Comparison of ENCODE assay signal across 23 cellular contexts in genomic region chr10:31100662-31101061, GRCh38.
A peak's percentile ranks its signal among the peaks of the same experiment; 100 is the strongest.
DNase-seq lines count a peak whose midpoint lies in the region; ATAC-seq, FAIRE-seq and TF ChIP-seq lines count a peak whose summit lies in the region.
"Had no signal": no experiment of that assay in that cellular context is flagged by ENCODE, and none has a peak within 500 bp of the region (broad histone marks: within the 10 kb centered on the region; RNA-seq: fewer than 3 reads in every experiment).

No MANE protein-coding gene starts in this region.

- DNase-seq in T-helper 1 cell (no peak), A549 (ENCODE audit: low read depth in 1 of 2, low spot score in 1 of 2) (no peak), RWPE2 (ENCODE audit: low spot score) (no peak), chondrocyte (ENCODE audit: low spot score) (no peak), osteocyte (ENCODE audit: extremely low spot score, unreplicated experiment) (no peak), NK-92 (lab: John Stamatoyannopoulos, UW; ENCODE audit: unreplicated experiment) (no peak)
- DNase-seq in naive thymus-derived CD4-positive, alpha-beta T cell = no peak
- DNase-seq: GOT3, naive B cell, NCI-H1105, NCI-H2081, posterior cingulate gyrus, upper lobe of right lung had no signal

- TF ChIP-seq POLR2A in A549 (IDR thresholded peaks at IDR 0.05; ENCODE audit: low read length) = no peak

- H3K4me3 Mint-ChIP-seq in T-helper 1 cell treated with Interleukin-12 subunit alpha and Interleukin-12 subunit beta and Interleukin-4 antibody, amounts not matched to agents 30 μg/mL and 1 μg/mL, for 36 hours = peak overlapping the region; percentile 64
- no peak overlapping the region for H3K4me3 Mint-ChIP-seq in chondrocyte (ENCODE audit: unreplicated experiment)
- peak overlapping the region in 1 of 10 donors; percentile 85 for H3K4me3 Mint-ChIP-seq in naive thymus-derived CD4-positive, alpha-beta T cell
- no peak overlapping the region for H3K4me3 Mint-ChIP-seq in osteocyte (ENCODE audit: unreplicated experiment)
- H3K4me3 Mint-ChIP-seq: dendritic cell treated with granulocyte-macrophage colony-stimulating factor and Interleukin-4, amounts not matched to agents 40 ng/mL and 50 ng/mL, for 4 days; memory B cell had no signal

- no peaks in the 10 kb centered on the region for H3K27me3 ChIP-seq in RWPE2 (ENCODE audit: insufficient read depth, poor library complexity, severe bottlenecking)
- H3K27me3 ChIP-seq in naive thymus-derived CD4-positive, alpha-beta T cell (ENCODE audit: control insufficient read depth in 2 of 2, insufficient read depth in 2 of 2, low read length in 2 of 2) = no peaks in the 10 kb centered on the region
- H3K27me3 ChIP-seq: BLaER1, foreskin keratinocyte, stomach, upper lobe of right lung had no signal

- H3K27ac ChIP-seq in A549 = peak overlapping the region in 1 of 2 experiments; percentile 62; a peak in 2 of 6 replicates
- peak overlapping the region; percentile 51 for H3K27ac ChIP-seq in RWPE2 (ENCODE audit: poor library complexity, severe bottlenecking)
- H3K27ac ChIP-seq in naive thymus-derived CD4-positive, alpha-beta T cell (ENCODE audit: low read depth, low read length) = no peak overlapping the region
- H3K27ac ChIP-seq: 22Rv1, BLaER1, foreskin keratinocyte, upper lobe of right lung had no signal

- H3K4me1 ChIP-seq in A549 = peaks cover 26% of the 10 kb centered on the region
- H3K4me1 ChIP-seq in RWPE2 (ENCODE audit: insufficient read depth, poor library complexity, severe bottlenecking) = peaks cover 19% of the 10 kb centered on the region
- H3K4me1 ChIP-seq in naive thymus-derived CD4-positive, alpha-beta T cell (ENCODE audit: control insufficient read depth in 2 of 2, insufficient read depth in 2 of 2, low read length in 2 of 2) = no peaks in the 10 kb centered on the region
- H3K4me1 ChIP-seq: BLaER1, upper lobe of right lung had no signal

- 86% methylated on average over 8 of the region's 8 CpGs for WGBS in A549 (ENCODE audit: missing lambda C conversion rate)

- no peak for TF ChIP-seq RAD21 in A549 (conservative IDR thresholded peaks at IDR 0.05 in 1 of 2, IDR thresholded peaks at IDR 0.05 in 1 of 2)

- no peak for TF ChIP-seq EP300 in A549 (IDR thresholded peaks at IDR 0.05)

- POLR2A ChIA-PET in A549 (lab: Yijun Ruan, JAX) = interaction anchor here (1.0 kb wide), 1 partner anchor 69 kb away, joined by 4 read pairs; the partner anchor contains the start of gene ZNF438
- POLR2A ChIA-PET in naive thymus-derived CD4-positive, alpha-beta T cell (lab: Charles Lee) = no interaction called here

- H3K27ac Mint-ChIP-seq in T-helper 1 cell treated with Interleukin-12 subunit alpha and Interleukin-12 subunit beta and Interleukin-4 antibody, amounts not matched to agents 30 μg/mL and 1 μg/mL, for 36 hours = peak overlapping the region; percentile 96
- peak overlapping the region; percentile 85 for H3K27ac Mint-ChIP-seq in chondrocyte (ENCODE audit: unreplicated experiment)
- peak overlapping the region in 3 of 9 donors; percentile 28 to 95 (median 29) for H3K27ac Mint-ChIP-seq in naive thymus-derived CD4-positive, alpha-beta T cell
- no peak overlapping the region for H3K27ac Mint-ChIP-seq in osteocyte (ENCODE audit: unreplicated experiment)
- H3K27ac Mint-ChIP-seq: dendritic cell treated with granulocyte-macrophage colony-stimulating factor and Interleukin-4, amounts not matched to agents 40 ng/mL and 50 ng/mL, for 4 days; memory B cell; naive B cell had no signal

- peaks cover 6% of the 10 kb centered on the region for H3K9me3 Mint-ChIP-seq in T-helper 1 cell treated with Interleukin-12 subunit alpha and Interleukin-12 subunit beta and Interleukin-4 antibody, amounts not matched to agents 30 μg/mL and 1 μg/mL, for 36 hours
- H3K9me3 Mint-ChIP-seq in chondrocyte (ENCODE audit: low read depth) = no peaks in the 10 kb centered on the region
- no peaks in the 10 kb centered on the region for H3K9me3 Mint-ChIP-seq in naive thymus-derived CD4-positive, alpha-beta T cell
- no peaks in the 10 kb centered on the region for H3K9me3 Mint-ChIP-seq in osteocyte (ENCODE audit: unreplicated experiment)
- H3K9me3 Mint-ChIP-seq: activated naive CD8-positive, alpha-beta T cell treated with anti-CD3 and anti-CD28 coated beads, Interleukin-2, amount 10 ng/mL, durations not matched to agents 7 days and 5 days; dendritic cell treated with granulocyte-macrophage colony-stimulating factor and Interleukin-4, amounts not matched to agents 40 ng/mL and 50 ng/mL, for 4 days; memory B cell had no signal

- ATAC-seq in A549 (peak in 1 of 2 experiments; percentile 16; a peak in 1 of 6 replicates), RWPE2 (ENCODE audit: low read depth) (no peak)
- ATAC-seq in naive thymus-derived CD4-positive, alpha-beta T cell = no peak
- ATAC-seq: Right ventricle myocardium inferior had no signal

- CTCF ChIA-PET in A549 (lab: Yijun Ruan, JAX) = no interaction called here
- CTCF ChIA-PET in naive thymus-derived CD4-positive, alpha-beta T cell (lab: Charles Lee) = no interaction called here

- H3K4me2 ChIP-seq in A549 = peak overlapping the region; percentile 50
- H3K4me2 ChIP-seq: BLaER1 had no signal

- no peaks in the 10 kb centered on the region for H3K27me3 Mint-ChIP-seq in T-helper 1 cell treated with Interleukin-12 subunit alpha and Interleukin-12 subunit beta and Interleukin-4 antibody, amounts not matched to agents 30 μg/mL and 1 μg/mL, for 36 hours (ENCODE audit: low read depth)
- H3K27me3 Mint-ChIP-seq in chondrocyte (ENCODE audit: low read depth) = no peaks in the 10 kb centered on the region
- H3K27me3 Mint-ChIP-seq in naive thymus-derived CD4-positive, alpha-beta T cell = peaks cover 0 to 4% (median 0%) of the 10 kb centered on the region in 5 donors
- no peaks in the 10 kb centered on the region for H3K27me3 Mint-ChIP-seq in osteocyte (ENCODE audit: unreplicated experiment)
- H3K27me3 Mint-ChIP-seq: activated naive CD8-positive, alpha-beta T cell treated with anti-CD3 and anti-CD28 coated beads, Interleukin-2, amount 10 ng/mL, durations not matched to agents 7 days and 5 days; dendritic cell treated with granulocyte-macrophage colony-stimulating factor and Interleukin-4, amounts not matched to agents 40 ng/mL and 50 ng/mL, for 4 days had no signal

- H3K9me3 ChIP-seq in A549 = no peaks in the 10 kb centered on the region
- H3K9me3 ChIP-seq in RWPE2 (ENCODE audit: severe bottlenecking) = no peaks in the 10 kb centered on the region
- no peaks in the 10 kb centered on the region for H3K9me3 ChIP-seq in naive thymus-derived CD4-positive, alpha-beta T cell (ENCODE audit: control insufficient read depth in 2 of 3, low read length in 3 of 3)
- H3K9me3 ChIP-seq: BLaER1, stomach, upper lobe of right lung had no signal

- no peak for FAIRE-seq in A549 (lab: Jason Lieb, UNC)
- FAIRE-seq: kidney had no signal

- H3K36me3 ChIP-seq in RWPE2 (ENCODE audit: low read depth) = no peaks in the 10 kb centered on the region
- H3K36me3 ChIP-seq in naive thymus-derived CD4-positive, alpha-beta T cell (ENCODE audit: control insufficient read depth in 2 of 3, insufficient read depth in 3 of 3, low read length in 3 of 3) = no peaks in the 10 kb centered on the region
- H3K36me3 ChIP-seq: BLaER1, stomach, upper lobe of right lung had no signal

- H3K36me3 Mint-ChIP-seq in T-helper 1 cell treated with Interleukin-12 subunit alpha and Interleukin-12 subunit beta and Interleukin-4 antibody, amounts not matched to agents 30 μg/mL and 1 μg/mL, for 36 hours (ENCODE audit: low read depth) = peaks cover 11% of the 10 kb centered on the region
- H3K36me3 Mint-ChIP-seq in chondrocyte (ENCODE audit: low read depth) (no peaks in the 10 kb centered on the region), osteocyte (ENCODE audit: unreplicated experiment) (no peaks in the 10 kb centered on the region)
- H3K36me3 Mint-ChIP-seq in naive thymus-derived CD4-positive, alpha-beta T cell = no peaks in the 10 kb centered on the region
- H3K36me3 Mint-ChIP-seq: activated naive CD8-positive, alpha-beta T cell treated with anti-CD3 and anti-CD28 coated beads, Interleukin-2, amount 10 ng/mL, durations not matched to agents 7 days and 5 days; memory B cell; naive B cell had no signal

- H3K4me1 Mint-ChIP-seq in T-helper 1 cell treated with Interleukin-12 subunit alpha and Interleukin-12 subunit beta and Interleukin-4 antibody, amounts not matched to agents 30 μg/mL and 1 μg/mL, for 36 hours (ENCODE audit: low read depth) = peaks cover 59% of the 10 kb centered on the region
- H3K4me1 Mint-ChIP-seq in chondrocyte (ENCODE audit: low read depth) (peaks cover 54% of the 10 kb centered on the region), osteocyte (ENCODE audit: unreplicated experiment) (peaks cover 35% of the 10 kb centered on the region)
- peaks cover 0 to 71% (median 4%) of the 10 kb centered on the region in 7 donors for H3K4me1 Mint-ChIP-seq in naive thymus-derived CD4-positive, alpha-beta T cell
- H3K4me1 Mint-ChIP-seq: memory B cell, naive B cell had no signal

- intact Hi-C loops in naive thymus-derived CD4-positive, alpha-beta T cell (cut with micrococcal nuclease) = loop anchor here in 1 of 2 donors (1.0 to 5.0 kb wide), 3 partner anchors 9 to 662 kb away; no protein-coding TSS in a partner anchor

- TF ChIP-seq CTCF in A549 (IDR thresholded peaks at IDR 0.05) (no peak), RWPE2 (IDR thresholded peaks at IDR 0.05; ENCODE audit: poor library complexity, severe bottlenecking) (no peak), chondrocyte (IDR thresholded peaks at IDR 0.05) (no peak), osteocyte (IDR thresholded peaks at IDR 0.05) (no peak)

- H3K4me3 ChIP-seq in A549 (no peak overlapping the region), RWPE2 (ENCODE audit: severe bottlenecking) (no peak overlapping the region)
- no peak overlapping the region for H3K4me3 ChIP-seq in naive thymus-derived CD4-positive, alpha-beta T cell (ENCODE audit: low read length)
- H3K4me3 ChIP-seq: BLaER1, stomach, upper lobe of right lung had no signal

TF ChIP-seq in A549, 52 proteins besides CTCF, POLR2A, EP300 and RAD21 (continues in another document):
- no peak for TF ChIP-seq MYC (IDR thresholded peaks at IDR 0.05; ENCODE audit: borderline replicate concordance, low read length)
- no peak for TF ChIP-seq RCOR1 (IDR thresholded peaks at IDR 0.05; ENCODE audit: low read depth, low read length)
- no peak for TF ChIP-seq NR3C1 (IDR thresholded peaks at IDR 0.05)
- TF ChIP-seq HOXB13 (CRISPR knock-in tag; IDR thresholded peaks at IDR 0.05; ENCODE audit: low read depth) = no peak
- no peak for TF ChIP-seq HDAC2 (IDR thresholded peaks at IDR 0.05)
- no peak for TF ChIP-seq E2F6 (IDR thresholded peaks at IDR 0.05; ENCODE audit: borderline replicate concordance, low read depth)
